21 cellular contexts compared by ENCODE assay signal in the genomic region with DNA sequence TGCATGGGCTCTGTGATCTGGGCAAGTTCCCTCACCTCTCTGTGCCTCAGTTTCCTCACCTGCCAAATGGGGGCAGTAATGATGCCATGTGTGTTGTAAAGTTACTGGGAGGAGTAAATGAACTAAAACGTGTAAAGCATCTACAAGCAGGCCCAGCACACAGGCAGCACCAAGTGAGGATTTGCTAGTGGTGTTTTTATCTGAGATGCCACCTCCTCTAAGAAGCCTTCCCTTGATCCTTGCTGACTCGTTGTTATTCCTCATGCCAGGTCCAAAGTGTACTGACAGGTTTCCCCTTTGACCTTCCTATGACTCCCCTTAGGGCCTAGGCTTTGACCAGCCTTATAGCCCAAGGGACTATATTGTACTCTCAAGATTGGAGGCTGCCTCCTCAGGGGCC. TPM values are rescaled to one million over a fixed set of nuclear protein-coding genes. Genes with fewer than 3 reads are reported as not detected.
DNase-seq lines count a peak whose midpoint lies in the region; ATAC-seq and TF ChIP-seq lines count a peak whose summit lies in the region.
"Had no signal": no experiment of that assay in that cellular context is flagged by ENCODE, and none has a peak within 500 bp of the region (broad histone marks: within the 10 kb centered on the region; RNA-seq: fewer than 3 reads in every experiment).

No MANE protein-coding gene starts in this region.

- ATAC-seq in CD4-positive, alpha-beta T cell (ENCODE audit: poor library complexity), result no peak

- intact Hi-C loops in CD4-positive, alpha-beta T cell (cut with DNase I, micrococcal nuclease), result loop anchor here (5.0 to 10.0 kb wide), 6 partner anchors 393 to 1422 kb away; a partner anchor contains a TSS

- H3K4me3 Mint-ChIP-seq in CD4-positive, alpha-beta T cell, result peak overlapping the region; percentile 58
- peak overlapping the region in 3 of 7 donors; percentile 5 to 80 (median 30) for H3K4me3 Mint-ChIP-seq in CD8-positive, alpha-beta memory T cell
- H3K4me3 Mint-ChIP-seq in immature natural killer cell, result peak overlapping the region in 4 of 5 donors; percentile 6 to 63 (median 38)
- peak overlapping the region; percentile 58 for H3K4me3 Mint-ChIP-seq in nephron progenitor cell
- no peak overlapping the region for H3K4me3 Mint-ChIP-seq in endothelial cell (ENCODE audit: unreplicated experiment)

- no peaks in the 10 kb centered on the region for H3K36me3 ChIP-seq in CD8-positive, alpha-beta memory T cell (ENCODE audit: insufficient read depth, low read length)

- H3K4me3 ChIP-seq in CD8-positive, alpha-beta memory T cell (ENCODE audit: low read length), result no peak overlapping the region

- no peak overlapping the region for H3K27ac ChIP-seq in CD4-positive, alpha-beta T cell (ENCODE audit: low read depth, low read length)
- H3K27ac ChIP-seq in CD8-positive, alpha-beta memory T cell (ENCODE audit: low read depth, low read length), result no peak overlapping the region
- H3K27ac ChIP-seq: C4-2B had no signal

- H3K9me3 ChIP-seq in CD4-positive, alpha-beta T cell (ENCODE audit: control insufficient read depth, low read length), result no peaks in the 10 kb centered on the region
- H3K9me3 ChIP-seq in CD8-positive, alpha-beta memory T cell (ENCODE audit: low read length), result no peaks in the 10 kb centered on the region

- no peak for DNase-seq in CD4-positive, alpha-beta T cell
- no peak for DNase-seq in CD8-positive, alpha-beta memory T cell
- DNase-seq in immature natural killer cell, result no peak
- no peak for DNase-seq in nephron progenitor cell
- DNase-seq in NCI-H128 (lab: John Stamatoyannopoulos, UW; ENCODE audit: unreplicated experiment), result no peak
- DNase-seq in endothelial cell (ENCODE audit: low spot score), result no peak
- no peak for DNase-seq in iPS-NIHi7 (ENCODE audit: extremely low spot score)
- no peak for DNase-seq in NCI-H2081 treated with DMSO at 0.1 percent for 48 hours (lab: John Stamatoyannopoulos, UW)
- DNase-seq: ACHN, Calu3, H9, MM.1S, NCI-H1092 treated with DMSO at 0.1 percent for 48 hours, NCI-H1694, NCI-H2107, NCI-H2227 treated with DMSO at 0.1 percent for 48 hours, NCI-H510A treated with DMSO at 0.1 percent for 48 hours, NCI-H82, Right ventricle myocardium superior, SW 1271 had no signal

- peaks cover 23% of the 10 kb centered on the region for H3K4me1 ChIP-seq in CD8-positive, alpha-beta memory T cell (ENCODE audit: insufficient read depth, low read length)

- peak overlapping the region; percentile 96 for H3K27ac Mint-ChIP-seq in CD4-positive, alpha-beta T cell
- H3K27ac Mint-ChIP-seq in CD8-positive, alpha-beta memory T cell, result peak overlapping the region in 5 of 8 donors; percentile 35 to 76 (median 69)
- H3K27ac Mint-ChIP-seq in immature natural killer cell (peak overlapping the region in 3 of 6 donors; percentile 40 to 81 (median 67)), nephron progenitor cell (no peak overlapping the region), endothelial cell (ENCODE audit: unreplicated experiment) (no peak overlapping the region)
- H3K27ac Mint-ChIP-seq: H9 had no signal

- POLR2A ChIA-PET in CD4-positive, alpha-beta T cell (lab: Charles Lee), result no interaction called here
- POLR2A ChIA-PET in CD8-positive, alpha-beta memory T cell (lab: Charles Lee), result no interaction called here

- peaks cover 39% of the 10 kb centered on the region for H3K4me1 Mint-ChIP-seq in CD4-positive, alpha-beta T cell (ENCODE audit: low read depth)
- H3K4me1 Mint-ChIP-seq in CD8-positive, alpha-beta memory T cell, result peaks cover 32 to 42% (median 38%) of the 10 kb centered on the region in 3 donors
- H3K4me1 Mint-ChIP-seq in immature natural killer cell, result peaks cover 35 to 42% of the 10 kb centered on the region in 2 donors
- peaks cover 53% of the 10 kb centered on the region for H3K4me1 Mint-ChIP-seq in nephron progenitor cell
- peaks cover 23% of the 10 kb centered on the region for H3K4me1 Mint-ChIP-seq in endothelial cell (ENCODE audit: unreplicated experiment)

- peaks cover 6% of the 10 kb centered on the region for H3K9me3 Mint-ChIP-seq in CD4-positive, alpha-beta T cell
- H3K9me3 Mint-ChIP-seq in CD8-positive, alpha-beta memory T cell, result peaks cover 0 to 4% (median 2%) of the 10 kb centered on the region in 5 donors
- H3K9me3 Mint-ChIP-seq in immature natural killer cell (peaks cover 0 to 3% (median 0%) of the 10 kb centered on the region in 6 donors), nephron progenitor cell (peaks cover 11% of the 10 kb centered on the region), endothelial cell (ENCODE audit: unreplicated experiment) (no peaks in the 10 kb centered on the region)

- CTCF ChIA-PET in CD4-positive, alpha-beta T cell (lab: Charles Lee), result no interaction called here
- CTCF ChIA-PET in CD8-positive, alpha-beta memory T cell (lab: Charles Lee), result no interaction called here

- no peak for TF ChIP-seq CTCF in CD4-positive, alpha-beta T cell (IDR thresholded peaks at IDR 0.05)
- TF ChIP-seq CTCF in nephron progenitor cell (IDR thresholded peaks at IDR 0.05), result no peak
- TF ChIP-seq CTCF in endothelial cell (IDR thresholded peaks at IDR 0.05; ENCODE audit: unreplicated experiment), result no peak

- H3K27me3 ChIP-seq in CD4-positive, alpha-beta T cell (ENCODE audit: control insufficient read depth, insufficient read depth, low read length), result no peaks in the 10 kb centered on the region
- H3K27me3 ChIP-seq in CD8-positive, alpha-beta memory T cell (ENCODE audit: insufficient read depth, low read length, poor library complexity, severe bottlenecking), result no peaks in the 10 kb centered on the region

- peaks cover 30% of the 10 kb centered on the region for H3K36me3 Mint-ChIP-seq in CD4-positive, alpha-beta T cell (ENCODE audit: low read depth)
- H3K36me3 Mint-ChIP-seq in CD8-positive, alpha-beta memory T cell, result peaks cover 6 to 23% (median 10%) of the 10 kb centered on the region in 3 donors
- H3K36me3 Mint-ChIP-seq in immature natural killer cell (peaks cover 8 to 11% (median 8%) of the 10 kb centered on the region in 3 donors), nephron progenitor cell (ENCODE audit: low read depth) (peaks cover 30% of the 10 kb centered on the region), endothelial cell (ENCODE audit: low read depth, unreplicated experiment) (peaks cover 10% of the 10 kb centered on the region)

- peaks cover 29% of the 10 kb centered on the region for H3K27me3 Mint-ChIP-seq in CD4-positive, alpha-beta T cell
- peaks cover 8 to 27% of the 10 kb centered on the region in 2 donors for H3K27me3 Mint-ChIP-seq in CD8-positive, alpha-beta memory T cell
- H3K27me3 Mint-ChIP-seq in immature natural killer cell (ENCODE audit: low read depth in 3 of 3), result peaks cover 0 to 30% (median 14%) of the 10 kb centered on the region in 3 donors
- H3K27me3 Mint-ChIP-seq in nephron progenitor cell (ENCODE audit: low read depth, poor library complexity), result peaks cover 33% of the 10 kb centered on the region
- peaks cover 11% of the 10 kb centered on the region for H3K27me3 Mint-ChIP-seq in endothelial cell (ENCODE audit: unreplicated experiment)

RNA-seq across cellular contexts. Expression of a gene that starts 1.5 kb away (rescaled TPM):
- 10 to 100 TPM; 30.5 TPM for total RNA-seq in CD4-positive, alpha-beta T cell
- total RNA-seq in CD8-positive, alpha-beta memory T cell, result 10 to 100 TPM; 48.5 to 51.0 TPM
- 64.7 TPM for polyA plus RNA-seq in CD8-positive, alpha-beta memory T cell
- polyA plus RNA-seq in immature natural killer cell, result 10 to 100 TPM; 68.0 to 95.0 (median 83.7) TPM
- 32.6 TPM for total RNA-seq in endothelial cell (ENCODE audit: unreplicated experiment)

Comparison
In these comparisons a context has a peak if more than half of its experiments do, and no peak if none do; other contexts are left out.
1. H3K27ac Mint-ChIP-seq: peak in CD4-positive, alpha-beta T cell (single experiment) and CD8-positive, alpha-beta memory T cell (5 of 8); none in nephron progenitor cell (single experiment) and endothelial cell (single experiment).